ENCODE assay signal across 10 cellular contexts in genomic region chr7:22884911-22885823, GRCh38.
DNase-seq lines count a peak whose midpoint lies in the region; ATAC-seq, FAIRE-seq and TF ChIP-seq lines count a peak whose summit lies in the region.
"Had no signal": no experiment of that assay in that cellular context is flagged by ENCODE, and none has a peak within 500 bp of the region (broad histone marks: within the 10 kb centered on the region; RNA-seq: fewer than 3 reads in every experiment).

No MANE protein-coding gene starts in this region.

- BruUV-seq in OCI-LY7 (replicated peaks; lab: Mats Ljungman, UMichigan), result TSS peak; percentile 86
- BruUV-seq in HepG2 (replicated peaks; lab: Mats Ljungman, UMichigan), result no TSS peak

- H3K4me1 Mint-ChIP-seq in CD4-positive, CD25-positive, alpha-beta regulatory T cell, result peaks cover 7 to 22% (median 19%) of the 10 kb centered on the region in 4 donors

- H3K27ac ChIP-seq in CD4-positive, CD25-positive, alpha-beta regulatory T cell (ENCODE audit: insufficient read depth, low read length, poor library complexity, severe bottlenecking), result peak overlapping the region; percentile 47
- peak overlapping the region; percentile 39 for H3K27ac ChIP-seq in OCI-LY7 (ENCODE audit: low read depth, low read length, poor library complexity, severe bottlenecking)
- no peak overlapping the region for H3K27ac ChIP-seq in HepG2 (ENCODE audit: extremely low read length, insufficient read depth, low read length)
- H3K27ac ChIP-seq: upper lobe of right lung had no signal

- H3K27me3 ChIP-seq in CD4-positive, CD25-positive, alpha-beta regulatory T cell (ENCODE audit: control insufficient read depth, insufficient read depth, low read length), result no peaks in the 10 kb centered on the region
- H3K27me3 ChIP-seq in HepG2 (ENCODE audit: control insufficient read depth in 1 of 2, insufficient read depth in 2 of 2, low read length in 2 of 2), result peaks cover 0 to 11% of the 10 kb centered on the region in 2 experiments; a peak in 1 of 5 replicates
- H3K27me3 ChIP-seq: upper lobe of right lung had no signal

- no peak for TF ChIP-seq POLR2A in HepG2 (IDR thresholded peaks at IDR 0.05; ENCODE audit: insufficient read depth in 1 of 2, low read depth in 2 of 2, low read length in 2 of 2)

- ATAC-seq in CD4-positive, CD25-positive, alpha-beta regulatory T cell (ENCODE audit: low read depth in 2 of 2), result peak; percentile 40 to 47
- ATAC-seq in HG03039 (IDR thresholded peaks at IDR 0.05; ENCODE audit: unreplicated experiment) (peak; percentile 42), HepG2 (no peak)

- H3K79me2 ChIP-seq in OCI-LY7 (ENCODE audit: insufficient read depth, low read depth, low read length) (no peaks in the 10 kb centered on the region), HepG2 (ENCODE audit: insufficient read depth, low read length) (no peaks in the 10 kb centered on the region)

- H3K9ac ChIP-seq in HepG2 (ENCODE audit: insufficient read depth, low read depth, low read length), result no peak overlapping the region

- peak overlapping the region in 2 of 3 donors; percentile 61 to 86 for H3K27ac Mint-ChIP-seq in CD4-positive, CD25-positive, alpha-beta regulatory T cell

- DNase-seq in CD4-positive, CD25-positive, alpha-beta regulatory T cell, result peak in 1 of 3 donors; percentile 46
- peak; percentile 18 for DNase-seq in GM19239 (ENCODE audit: insufficient read length, low spot score)
- no peak for DNase-seq in OCI-LY7 (ENCODE audit: low spot score)
- DNase-seq in NK-92 treated with Interleukin-12 subunit alpha and Interleukin-12 subunit beta, amount 100 ng/mL, for 24 hours (lab: John Stamatoyannopoulos, UW), result no peak
- DNase-seq in NCI-H2107 treated with DMSO at 0.1 percent for 48 hours (lab: John Stamatoyannopoulos, UW; ENCODE audit: unreplicated experiment), result no peak
- DNase-seq in HepG2 (ENCODE audit: low spot score), result no peak
- DNase-seq in kidney tubule cell (ENCODE audit: low spot score), result no peak
- DNase-seq: NCI-H1048, upper lobe of right lung had no signal

- peak overlapping the region in 2 of 4 donors; percentile 3 to 9 for H3K4me3 Mint-ChIP-seq in CD4-positive, CD25-positive, alpha-beta regulatory T cell

- FAIRE-seq in GM19239 (lab: Jason Lieb, UNC) (no peak), HepG2 (lab: Jason Lieb, UNC) (no peak)

- H3K27me3 Mint-ChIP-seq in CD4-positive, CD25-positive, alpha-beta regulatory T cell, result no peaks in the 10 kb centered on the region

- H3K9me3 Mint-ChIP-seq in CD4-positive, CD25-positive, alpha-beta regulatory T cell, result peaks cover 0 to 2% (median 0%) of the 10 kb centered on the region in 7 donors

- H3K36me3 ChIP-seq in CD4-positive, CD25-positive, alpha-beta regulatory T cell (ENCODE audit: control insufficient read depth, insufficient read depth, low read length), result no peaks in the 10 kb centered on the region
- no peaks in the 10 kb centered on the region for H3K36me3 ChIP-seq in OCI-LY7 (ENCODE audit: insufficient read depth, low read length)
- no peaks in the 10 kb centered on the region for H3K36me3 ChIP-seq in HepG2 (replicated peaks in 1 of 2; ENCODE audit: control insufficient read depth in 1 of 2, insufficient read depth in 2 of 2, low read length in 2 of 2)
- H3K36me3 ChIP-seq: upper lobe of right lung had no signal

- peak overlapping the region; percentile 57 for H3K4me2 ChIP-seq in OCI-LY7 (ENCODE audit: low read length)
- no peak overlapping the region for H3K4me2 ChIP-seq in HepG2 (ENCODE audit: low read depth, low read length)

- POLR2A ChIA-PET in OCI-LY7 (lab: Charles Lee) (interaction anchor here (0.6 to 1.8 kb wide), 19 partner anchors 10 to 495 kb away, joined by 3 to 9 read pairs (median 4); partner anchors contain the start of gene IL6), HepG2 (lab: Yijun Ruan, JAX) (no interaction called here)

- in situ Hi-C loops in HepG2 (cut with HindIII; ENCODE audit: extremely low pct_ligation_motif_present, low pct_unique_long_range_greater_than_20kb), result no loop called here

- TF ChIP-seq CTCF in OCI-LY7 (conservative IDR thresholded peaks at IDR 0.05; ENCODE audit: low read length) (no peak), HepG2 (CRISPR knock-in tag; IDR thresholded peaks at IDR 0.05) (no peak)

- 24% methylated on average over 5 of the region's 5 CpGs for WGBS in HepG2 (ENCODE audit: low lambda C conversion rate)

- H2AFZ ChIP-seq in OCI-LY7 (ENCODE audit: low read length), result peak overlapping the region; percentile 27; the same call in 1 of the 2 replicates
- no peak overlapping the region for H2AFZ ChIP-seq in HepG2 (ENCODE audit: low read length)

- no peaks in the 10 kb centered on the region for H3K9me2 ChIP-seq in OCI-LY7 (ENCODE audit: insufficient read depth, low read length)

- H3K4me3 ChIP-seq in CD4-positive, CD25-positive, alpha-beta regulatory T cell (ENCODE audit: low read depth, low read length), result peak overlapping the region; percentile 43
- peak overlapping the region; percentile 30 for H3K4me3 ChIP-seq in OCI-LY7 (ENCODE audit: low read depth, low read length, poor library complexity, severe bottlenecking)
- no peak overlapping the region for H3K4me3 ChIP-seq in HepG2 (replicated peaks in 1 of 3; ENCODE audit: insufficient read depth in 1 of 3, low read depth in 2 of 3, low read length in 3 of 3)
- H3K4me3 ChIP-seq: upper lobe of right lung had no signal

- peaks cover 16% of the 10 kb centered on the region for H3K4me1 ChIP-seq in CD4-positive, CD25-positive, alpha-beta regulatory T cell (ENCODE audit: control insufficient read depth, insufficient read depth, low read length, poor library complexity, severe bottlenecking)
- H3K4me1 ChIP-seq in OCI-LY7 (ENCODE audit: insufficient read depth, low read length, poor library complexity, severe bottlenecking), result peaks cover 18% of the 10 kb centered on the region
- no peaks in the 10 kb centered on the region for H3K4me1 ChIP-seq in HepG2 (ENCODE audit: insufficient read depth, low read length)

- H4K20me1 ChIP-seq in OCI-LY7 (ENCODE audit: insufficient read depth, low read length) (no peaks in the 10 kb centered on the region), HepG2 (ENCODE audit: insufficient read depth, low read length) (no peaks in the 10 kb centered on the region)

- no peak for TF ChIP-seq RAD21 in HepG2 (CRISPR knock-in tag; IDR thresholded peaks at IDR 0.05)

- intact Hi-C loops in OCI-LY7 (cut with micrococcal nuclease; ENCODE audit: unreplicated experiment), result no loop called here
- intact Hi-C loops in HepG2 (cut with micrococcal nuclease; ENCODE audit: unreplicated experiment), result no loop called here

- H3K9me3 ChIP-seq in CD4-positive, CD25-positive, alpha-beta regulatory T cell (ENCODE audit: control insufficient read depth in 2 of 2, low read length in 2 of 2), result no peaks in the 10 kb centered on the region
- H3K9me3 ChIP-seq in OCI-LY7 (ENCODE audit: low read length), result no peaks in the 10 kb centered on the region
- H3K9me3 ChIP-seq in HepG2 (ENCODE audit: low read length), result no peaks in the 10 kb centered on the region
- H3K9me3 ChIP-seq: upper lobe of right lung had no signal

- H3K36me3 Mint-ChIP-seq in CD4-positive, CD25-positive, alpha-beta regulatory T cell, result no peaks in the 10 kb centered on the region

- TF ChIP-seq EP300 in HepG2 (IDR thresholded peaks at IDR 0.05; ENCODE audit: low read depth in 2 of 2, low read length in 2 of 2) (no peak), HepG2 (CRISPR knock-in tag; IDR thresholded peaks at IDR 0.05; ENCODE audit: borderline replicate concordance) (no peak)

- CTCF ChIA-PET in OCI-LY7 (lab: Charles Lee; ENCODE audit: unreplicated experiment), result no interaction called here
- CTCF ChIA-PET in HepG2 (lab: Yijun Ruan, JAX; ENCODE audit: low intra/inter-chr PET ratio, low total read pairs), result no interaction called here

TF ChIP-seq in HepG2, 621 proteins besides CTCF, POLR2A, EP300 and RAD21 (continues in another document):
- TF ChIP-seq TBP (CRISPR knock-in tag; IDR thresholded peaks at IDR 0.05) (no peak), SKIL (CRISPR knock-in tag; IDR thresholded peaks at IDR 0.05; ENCODE audit: borderline replicate concordance) (no peak), PRMT3 (CRISPR knock-in tag; IDR thresholded peaks at IDR 0.05; ENCODE audit: borderline replicate concordance, low read depth) (no peak), DNMT1 (CRISPR knock-in tag; IDR thresholded peaks at IDR 0.05) (no peak), MYPOP (CRISPR knock-in tag; IDR thresholded peaks at IDR 0.05) (no peak), PAF1 (CRISPR knock-in tag; IDR thresholded peaks at IDR 0.05) (no peak)

Comparison
In these comparisons a context has a peak if more than half of its experiments do, and no peak if none do; other contexts are left out.
1. H3K4me3 ChIP-seq: peak in CD4-positive, CD25-positive, alpha-beta regulatory T cell (single experiment) and OCI-LY7 (single experiment); none in HepG2 (0 of 3).